ENCODE assay signal across 1 cellular context in the genomic region with DNA sequence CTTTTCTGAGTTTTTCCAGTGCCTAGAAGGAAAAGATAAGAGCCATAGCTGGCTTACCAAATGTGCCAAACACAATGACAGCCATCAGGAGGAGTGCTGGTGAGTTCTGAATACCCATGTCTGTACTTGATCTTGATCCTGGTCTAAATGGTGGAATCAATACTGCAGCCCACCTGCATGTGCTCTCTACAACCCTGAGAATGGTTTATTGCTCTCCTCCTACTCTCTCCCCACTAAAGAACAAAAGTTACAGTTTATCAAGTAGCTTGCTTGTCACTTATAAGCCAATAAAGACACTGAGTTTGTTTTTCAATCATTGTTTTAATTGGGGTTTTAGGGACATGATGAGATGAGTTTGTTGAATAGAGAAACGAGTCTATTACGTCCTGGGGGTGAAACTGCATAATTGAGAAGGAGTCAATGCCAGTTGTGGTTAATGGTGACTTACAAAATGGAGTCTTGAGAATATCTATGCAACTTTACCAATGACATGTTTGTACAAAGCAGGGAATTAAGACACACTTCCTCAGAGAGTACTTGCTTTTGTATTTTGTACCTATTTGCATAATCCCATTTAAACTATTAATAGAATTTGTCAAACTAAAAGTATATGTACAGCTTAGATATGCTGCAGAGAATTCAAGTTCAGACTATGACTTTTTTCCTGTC.
TF ChIP-seq lines count a peak whose summit lies in the region.

No MANE protein-coding gene starts in this region.

TF ChIP-seq in K562, 482 proteins besides CTCF, POLR2A, EP300 and RAD21 (continues in another document):
- TF ChIP-seq ZNF780A (CRISPR knock-in tag; IDR thresholded peaks at IDR 0.05) (no peak), ZNF766 (CRISPR knock-in tag; conservative IDR thresholded peaks at IDR 0.05) (peak; percentile 42; the same call in 1 of the 2 replicates), CXXC5 (CRISPR knock-in tag; IDR thresholded peaks at IDR 0.05) (peak; percentile 37; the same call in 1 of the 2 replicates), NELFE (IDR thresholded peaks at IDR 0.05; ENCODE audit: insufficient read depth, insufficient read length) (no peak), PCBP1 (IDR thresholded peaks at IDR 0.05; ENCODE audit: low read depth, low read length, poor library complexity, severe bottlenecking) (no peak), DMBX1 (CRISPR knock-in tag; IDR thresholded peaks at IDR 0.05; ENCODE audit: borderline replicate concordance) (peak; percentile 66), MTA1 (IDR thresholded peaks at IDR 0.05; ENCODE audit: borderline replicate concordance) (no peak), ZKSCAN8 (CRISPR knock-in tag; IDR thresholded peaks at IDR 0.05) (0 out of 2 replicates have a peak, but pooled peaks have one; percentile 60), KLF13 (tag; IDR thresholded peaks at IDR 0.05; ENCODE audit: borderline replicate concordance, low read depth) (no peak), ZNF175 (CRISPR knock-in tag; IDR thresholded peaks at IDR 0.05; ENCODE audit: low read depth) (peak; percentile 50; the same call in 1 of the 2 replicates), ZNF239 (CRISPR knock-in tag; IDR thresholded peaks at IDR 0.05) (peak; percentile 21; the same call in 1 of the 2 replicates), FOXK2 (conservative IDR thresholded peaks at IDR 0.05 in 1 of 2, IDR thresholded peaks at IDR 0.05 in 1 of 2; ENCODE audit: low read depth in 2 of 2) (no peak), SRSF7 (optimal IDR thresholded peaks at IDR 0.05; ENCODE audit: low read depth, low read length) (no peak), HOXB6 (CRISPR knock-in tag; IDR thresholded peaks at IDR 0.05; ENCODE audit: borderline replicate concordance) (no peak), BHLHE40 (IDR thresholded peaks at IDR 0.05; ENCODE audit: low read length) (no peak), GTF2A2 (tag; IDR thresholded peaks at IDR 0.05) (peak; percentile 72), XRCC5 (IDR thresholded peaks at IDR 0.05; ENCODE audit: low read depth, low read length) (no peak), MAZ (CRISPR knock-in tag; conservative IDR thresholded peaks at IDR 0.05 in 1 of 2, IDR thresholded peaks at IDR 0.05 in 1 of 2) (no peak), RBM15 (IDR thresholded peaks at IDR 0.05; ENCODE audit: insufficient read depth, low read length) (no peak), OTX1 (CRISPR knock-in tag; IDR thresholded peaks at IDR 0.05) (0 out of 2 replicates have a peak, but pooled peaks have one; percentile 25), TAF9B (IDR thresholded peaks at IDR 0.05; ENCODE audit: partially characterized antibody) (no peak), SMAD2 (IDR thresholded peaks at IDR 0.05; ENCODE audit: low read depth, low read length) (no peak), MEF2D (tag; conservative IDR thresholded peaks at IDR 0.05; ENCODE audit: low read depth) (0 out of 2 replicates have a peak, but pooled peaks have one; percentile 45), ZSCAN29 (IDR thresholded peaks at IDR 0.05) (no peak), MECOM (CRISPR knock-in tag; IDR thresholded peaks at IDR 0.05) (peak; percentile 3; the same call in 1 of the 2 replicates), ZFP36 (IDR thresholded peaks at IDR 0.05; ENCODE audit: low read depth, low read length, partially characterized antibody) (no peak), MED1 (CRISPR knock-in tag; IDR thresholded peaks at IDR 0.05; ENCODE audit: borderline replicate concordance) (no peak), SAFB (IDR thresholded peaks at IDR 0.05; ENCODE audit: borderline replicate concordance, low read depth, low read length) (no peak), SMAD3 (CRISPR knock-in tag; conservative IDR thresholded peaks at IDR 0.05) (0 out of 2 replicates have a peak, but pooled peaks have one; percentile 41), ZFP1 (CRISPR knock-in tag; IDR thresholded peaks at IDR 0.05) (0 out of 2 replicates have a peak, but pooled peaks have one; percentile 12), SMAD4 (CRISPR knock-in tag; conservative IDR thresholded peaks at IDR 0.05) (peak; percentile 57), ZNF589 (CRISPR knock-in tag; IDR thresholded peaks at IDR 0.05; ENCODE audit: low read depth) (peak; percentile 68; the same call in 1 of the 2 replicates), JUND (IDR thresholded peaks at IDR 0.05; ENCODE audit: borderline replicate concordance, low read depth, low read length) (no peak), JUND (tag; IDR thresholded peaks at IDR 0.05; ENCODE audit: borderline replicate concordance, low read depth, low read length) (0 out of 3 replicates have a peak, but pooled peaks have one; percentile 12)
- TF ChIP-seq, protein P1, sequence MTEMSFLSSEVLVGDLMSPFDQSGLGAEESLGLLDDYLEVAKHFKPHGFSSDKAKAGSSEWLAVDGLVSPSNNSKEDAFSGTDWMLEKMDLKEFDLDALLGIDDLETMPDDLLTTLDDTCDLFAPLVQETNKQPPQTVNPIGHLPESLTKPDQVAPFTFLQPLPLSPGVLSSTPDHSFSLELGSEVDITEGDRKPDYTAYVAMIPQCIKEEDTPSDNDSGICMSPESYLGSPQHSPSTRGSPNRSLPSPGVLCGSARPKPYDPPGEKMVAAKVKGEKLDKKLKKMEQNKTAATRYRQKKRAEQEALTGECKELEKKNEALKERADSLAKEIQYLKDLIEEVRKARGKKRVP (CRISPR knock-in tag; IDR thresholded peaks at IDR 0.05) = no peak
- TF ChIP-seq, protein P2, sequence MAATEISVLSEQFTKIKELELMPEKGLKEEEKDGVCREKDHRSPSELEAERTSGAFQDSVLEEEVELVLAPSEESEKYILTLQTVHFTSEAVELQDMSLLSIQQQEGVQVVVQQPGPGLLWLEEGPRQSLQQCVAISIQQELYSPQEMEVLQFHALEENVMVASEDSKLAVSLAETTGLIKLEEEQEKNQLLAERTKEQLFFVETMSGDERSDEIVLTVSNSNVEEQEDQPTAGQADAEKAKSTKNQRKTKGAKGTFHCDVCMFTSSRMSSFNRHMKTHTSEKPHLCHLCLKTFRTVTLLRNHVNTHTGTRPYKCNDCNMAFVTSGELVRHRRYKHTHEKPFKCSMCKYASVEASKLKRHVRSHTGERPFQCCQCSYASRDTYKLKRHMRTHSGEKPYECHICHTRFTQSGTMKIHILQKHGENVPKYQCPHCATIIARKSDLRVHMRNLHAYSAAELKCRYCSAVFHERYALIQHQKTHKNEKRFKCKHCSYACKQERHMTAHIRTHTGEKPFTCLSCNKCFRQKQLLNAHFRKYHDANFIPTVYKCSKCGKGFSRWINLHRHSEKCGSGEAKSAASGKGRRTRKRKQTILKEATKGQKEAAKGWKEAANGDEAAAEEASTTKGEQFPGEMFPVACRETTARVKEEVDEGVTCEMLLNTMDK (IDR thresholded peaks at IDR 0.05; ENCODE audit: borderline replicate concordance, insufficient read depth, low read depth, low read length, poor library complexity, severe bottlenecking) = no peak
- TF ChIP-seq, protein P3, sequence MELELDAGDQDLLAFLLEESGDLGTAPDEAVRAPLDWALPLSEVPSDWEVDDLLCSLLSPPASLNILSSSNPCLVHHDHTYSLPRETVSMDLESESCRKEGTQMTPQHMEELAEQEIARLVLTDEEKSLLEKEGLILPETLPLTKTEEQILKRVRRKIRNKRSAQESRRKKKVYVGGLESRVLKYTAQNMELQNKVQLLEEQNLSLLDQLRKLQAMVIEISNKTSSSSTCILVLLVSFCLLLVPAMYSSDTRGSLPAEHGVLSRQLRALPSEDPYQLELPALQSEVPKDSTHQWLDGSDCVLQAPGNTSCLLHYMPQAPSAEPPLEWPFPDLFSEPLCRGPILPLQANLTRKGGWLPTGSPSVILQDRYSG (tag; conservative IDR thresholded peaks at IDR 0.05; ENCODE audit: low read depth) = 0 out of 2 replicates have a peak, but pooled peaks have one; percentile 24
- TF ChIP-seq, protein P4, sequence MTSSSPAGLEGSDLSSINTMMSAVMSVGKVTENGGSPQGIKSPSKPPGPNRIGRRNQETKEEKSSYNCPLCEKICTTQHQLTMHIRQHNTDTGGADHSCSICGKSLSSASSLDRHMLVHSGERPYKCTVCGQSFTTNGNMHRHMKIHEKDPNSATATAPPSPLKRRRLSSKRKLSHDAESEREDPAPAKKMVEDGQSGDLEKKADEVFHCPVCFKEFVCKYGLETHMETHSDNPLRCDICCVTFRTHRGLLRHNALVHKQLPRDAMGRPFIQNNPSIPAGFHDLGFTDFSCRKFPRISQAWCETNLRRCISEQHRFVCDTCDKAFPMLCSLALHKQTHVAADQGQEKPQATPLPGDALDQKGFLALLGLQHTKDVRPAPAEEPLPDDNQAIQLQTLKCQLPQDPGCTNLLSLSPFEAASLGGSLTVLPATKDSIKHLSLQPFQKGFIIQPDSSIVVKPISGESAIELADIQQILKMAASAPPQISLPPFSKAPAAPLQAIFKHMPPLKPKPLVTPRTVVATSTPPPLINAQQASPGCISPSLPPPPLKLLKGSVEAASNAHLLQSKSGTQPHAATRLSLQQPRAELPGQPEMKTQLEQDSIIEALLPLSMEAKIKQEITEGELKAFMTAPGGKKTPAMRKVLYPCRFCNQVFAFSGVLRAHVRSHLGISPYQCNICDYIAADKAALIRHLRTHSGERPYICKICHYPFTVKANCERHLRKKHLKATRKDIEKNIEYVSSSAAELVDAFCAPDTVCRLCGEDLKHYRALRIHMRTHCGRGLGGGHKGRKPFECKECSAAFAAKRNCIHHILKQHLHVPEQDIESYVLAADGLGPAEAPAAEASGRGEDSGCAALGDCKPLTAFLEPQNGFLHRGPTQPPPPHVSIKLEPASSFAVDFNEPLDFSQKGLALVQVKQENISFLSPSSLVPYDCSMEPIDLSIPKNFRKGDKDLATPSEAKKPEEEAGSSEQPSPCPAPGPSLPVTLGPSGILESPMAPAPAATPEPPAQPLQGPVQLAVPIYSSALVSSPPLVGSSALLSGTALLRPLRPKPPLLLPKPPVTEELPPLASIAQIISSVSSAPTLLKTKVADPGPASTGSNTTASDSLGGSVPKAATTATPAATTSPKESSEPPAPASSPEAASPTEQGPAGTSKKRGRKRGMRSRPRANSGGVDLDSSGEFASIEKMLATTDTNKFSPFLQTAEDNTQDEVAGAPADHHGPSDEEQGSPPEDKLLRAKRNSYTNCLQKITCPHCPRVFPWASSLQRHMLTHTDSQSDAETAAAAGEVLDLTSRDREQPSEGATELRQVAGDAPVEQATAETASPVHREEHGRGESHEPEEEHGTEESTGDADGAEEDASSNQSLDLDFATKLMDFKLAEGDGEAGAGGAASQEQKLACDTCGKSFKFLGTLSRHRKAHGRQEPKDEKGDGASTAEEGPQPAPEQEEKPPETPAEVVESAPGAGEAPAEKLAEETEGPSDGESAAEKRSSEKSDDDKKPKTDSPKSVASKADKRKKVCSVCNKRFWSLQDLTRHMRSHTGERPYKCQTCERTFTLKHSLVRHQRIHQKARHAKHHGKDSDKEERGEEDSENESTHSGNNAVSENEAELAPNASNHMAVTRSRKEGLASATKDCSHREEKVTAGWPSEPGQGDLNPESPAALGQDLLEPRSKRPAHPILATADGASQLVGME (CRISPR knock-in tag; IDR thresholded peaks at IDR 0.05) = 0 out of 2 replicates have a peak, but pooled peaks have one; percentile 39
- TF ChIP-seq, protein P5, sequence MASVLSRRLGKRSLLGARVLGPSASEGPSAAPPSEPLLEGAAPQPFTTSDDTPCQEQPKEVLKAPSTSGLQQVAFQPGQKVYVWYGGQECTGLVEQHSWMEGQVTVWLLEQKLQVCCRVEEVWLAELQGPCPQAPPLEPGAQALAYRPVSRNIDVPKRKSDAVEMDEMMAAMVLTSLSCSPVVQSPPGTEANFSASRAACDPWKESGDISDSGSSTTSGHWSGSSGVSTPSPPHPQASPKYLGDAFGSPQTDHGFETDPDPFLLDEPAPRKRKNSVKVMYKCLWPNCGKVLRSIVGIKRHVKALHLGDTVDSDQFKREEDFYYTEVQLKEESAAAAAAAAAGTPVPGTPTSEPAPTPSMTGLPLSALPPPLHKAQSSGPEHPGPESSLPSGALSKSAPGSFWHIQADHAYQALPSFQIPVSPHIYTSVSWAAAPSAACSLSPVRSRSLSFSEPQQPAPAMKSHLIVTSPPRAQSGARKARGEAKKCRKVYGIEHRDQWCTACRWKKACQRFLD (CRISPR knock-in tag; IDR thresholded peaks at IDR 0.05) = 0 out of 2 replicates have a peak, but pooled peaks have one; percentile 86
- TF ChIP-seq, protein P6, sequence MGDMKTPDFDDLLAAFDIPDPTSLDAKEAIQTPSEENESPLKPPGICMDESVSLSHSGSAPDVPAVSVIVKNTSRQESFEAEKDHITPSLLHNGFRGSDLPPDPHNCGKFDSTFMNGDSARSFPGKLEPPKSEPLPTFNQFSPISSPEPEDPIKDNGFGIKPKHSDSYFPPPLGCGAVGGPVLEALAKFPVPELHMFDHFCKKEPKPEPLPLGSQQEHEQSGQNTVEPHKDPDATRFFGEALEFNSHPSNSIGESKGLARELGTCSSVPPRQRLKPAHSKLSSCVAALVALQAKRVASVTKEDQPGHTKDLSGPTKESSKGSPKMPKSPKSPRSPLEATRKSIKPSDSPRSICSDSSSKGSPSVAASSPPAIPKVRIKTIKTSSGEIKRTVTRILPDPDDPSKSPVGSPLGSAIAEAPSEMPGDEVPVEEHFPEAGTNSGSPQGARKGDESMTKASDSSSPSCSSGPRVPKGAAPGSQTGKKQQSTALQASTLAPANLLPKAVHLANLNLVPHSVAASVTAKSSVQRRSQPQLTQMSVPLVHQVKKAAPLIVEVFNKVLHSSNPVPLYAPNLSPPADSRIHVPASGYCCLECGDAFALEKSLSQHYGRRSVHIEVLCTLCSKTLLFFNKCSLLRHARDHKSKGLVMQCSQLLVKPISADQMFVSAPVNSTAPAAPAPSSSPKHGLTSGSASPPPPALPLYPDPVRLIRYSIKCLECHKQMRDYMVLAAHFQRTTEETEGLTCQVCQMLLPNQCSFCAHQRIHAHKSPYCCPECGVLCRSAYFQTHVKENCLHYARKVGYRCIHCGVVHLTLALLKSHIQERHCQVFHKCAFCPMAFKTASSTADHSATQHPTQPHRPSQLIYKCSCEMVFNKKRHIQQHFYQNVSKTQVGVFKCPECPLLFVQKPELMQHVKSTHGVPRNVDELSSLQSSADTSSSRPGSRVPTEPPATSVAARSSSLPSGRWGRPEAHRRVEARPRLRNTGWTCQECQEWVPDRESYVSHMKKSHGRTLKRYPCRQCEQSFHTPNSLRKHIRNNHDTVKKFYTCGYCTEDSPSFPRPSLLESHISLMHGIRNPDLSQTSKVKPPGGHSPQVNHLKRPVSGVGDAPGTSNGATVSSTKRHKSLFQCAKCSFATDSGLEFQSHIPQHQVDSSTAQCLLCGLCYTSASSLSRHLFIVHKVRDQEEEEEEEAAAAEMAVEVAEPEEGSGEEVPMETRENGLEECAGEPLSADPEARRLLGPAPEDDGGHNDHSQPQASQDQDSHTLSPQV (IDR thresholded peaks at IDR 0.05) = peak; percentile 85
- TF ChIP-seq, protein P7, sequence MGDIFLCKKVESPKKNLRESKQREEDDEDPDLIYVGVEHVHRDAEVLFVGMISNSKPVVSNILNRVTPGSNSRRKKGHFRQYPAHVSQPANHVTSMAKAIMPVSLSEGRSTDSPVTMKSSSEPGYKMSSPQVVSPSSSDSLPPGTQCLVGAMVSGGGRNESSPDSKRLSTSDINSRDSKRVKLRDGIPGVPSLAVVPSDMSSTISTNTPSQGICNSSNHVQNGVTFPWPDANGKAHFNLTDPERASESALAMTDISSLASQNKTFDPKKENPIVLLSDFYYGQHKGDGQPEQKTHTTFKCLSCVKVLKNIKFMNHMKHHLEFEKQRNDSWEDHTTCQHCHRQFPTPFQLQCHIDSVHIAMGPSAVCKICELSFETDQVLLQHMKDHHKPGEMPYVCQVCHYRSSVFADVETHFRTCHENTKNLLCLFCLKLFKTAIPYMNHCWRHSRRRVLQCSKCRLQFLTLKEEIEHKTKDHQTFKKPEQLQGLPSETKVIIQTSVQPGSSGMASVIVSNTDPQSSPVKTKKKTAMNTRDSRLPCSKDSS (IDR thresholded peaks at IDR 0.05; ENCODE audit: low read depth, partially characterized antibody) = no peak
